ENCODE assay signal across 15 cellular contexts in genomic region chr2:112706947-112707346, GRCh38. TPM values are rescaled to one million over a fixed set of nuclear protein-coding genes. Genes with fewer than 3 reads are reported as not detected.
DNase-seq lines count a peak whose midpoint lies in the region; ATAC-seq and TF ChIP-seq lines count a peak whose summit lies in the region.
"Not testable (repeated sequence)": the region's sequence is repeated elsewhere in the genome, so short reads cannot be mapped to it uniquely, and the experiment has no call there.
"Had no signal": no experiment of that assay in that cellular context is flagged by ENCODE, and none has a peak within 500 bp of the region (broad histone marks: within the 10 kb centered on the region; RNA-seq: fewer than 3 reads in every experiment).

No MANE protein-coding gene starts in this region.

- H4K20me1 ChIP-seq in BLaER1; PC-9 (ENCODE audit: insufficient read depth); mammary epithelial cell (ENCODE audit: insufficient read depth, low read length): not testable (repeated sequence)

- POLR2A ChIA-PET in PC-9 (lab: Charles Lee; ENCODE audit: unreplicated experiment): not testable (repeated sequence)
- POLR2A ChIA-PET in activated CD4-positive, alpha-beta memory T cell treated with anti-CD3 and anti-CD28 coated beads, Interleukin-2, amount 10 ng/mL, durations not matched to agents 7 days and 5 days (lab: Charles Lee): interaction anchor here (0.8 to 6.6 kb wide), 13 partner anchors 15 to 226 kb away, joined by 3 to 50 read pairs (median 7); partner anchors contain the start of genes CKAP2L and SLC20A1

- dilution Hi-C loops in mammary epithelial cell (cut with HindIII; ENCODE audit: low sequenced_read_pairs): not testable (repeated sequence)

- H3K4me3 ChIP-seq in BLaER1; HL-60 (replicated peaks; ENCODE audit: insufficient read depth, low read length); PC-9; mammary epithelial cell (replicated peaks in 1 of 3; ENCODE audit: insufficient read depth in 1 of 3, low read depth in 2 of 3, low read length in 3 of 3); neutrophil (ENCODE audit: low read depth in 1 of 2, low read length in 1 of 2): not testable (repeated sequence)

- H3K9me2 ChIP-seq in PC-9 (ENCODE audit: insufficient read depth): not testable (repeated sequence)

- peaks cover 51% of the 10 kb centered on the region for H3K4me1 ChIP-seq in BLaER1
- peaks cover 10% of the 10 kb centered on the region for H3K4me1 ChIP-seq in PC-9 (replicated peaks; ENCODE audit: insufficient read depth)
- peaks cover 22% of the 10 kb centered on the region for H3K4me1 ChIP-seq in mammary epithelial cell (ENCODE audit: insufficient read depth, low read length)
- peaks cover 37 to 44% of the 10 kb centered on the region in 2 experiments for H3K4me1 ChIP-seq in neutrophil (ENCODE audit: control insufficient read depth in 1 of 2, insufficient read depth in 1 of 2, low read depth in 1 of 2, low read length in 1 of 2)

- not testable (repeated sequence) for H3K9me3 Mint-ChIP-seq in activated CD4-positive, alpha-beta memory T cell treated with anti-CD3 and anti-CD28 coated beads, Interleukin-2, amount 10 ng/mL, durations not matched to agents 7 days and 5 days; activated T-helper 1 cell treated with anti-CD3 and anti-CD28 coated beads, Interleukin-12 subunit alpha, Interleukin-12 subunit beta, Interleukin-2, Interleukin-4 antibody, amounts not matched to agents 30 ng/mL and 10 ng/mL and 1 ng/mL, durations not matched to agents 14 hours and 24 hours and 36 hours; stimulated activated memory B cell treated with anti-CD40 and anti-IgM and Interleukin-4, amounts not matched to agents 10 μg/mL and 1 μg/mL and 100 μg/mL, for 72 hours

- WGBS in mammary epithelial cell (ENCODE audit: low coverage, missing lambda C conversion rate): 93% methylated on average over 7 of the region's 9 CpGs

- peak overlapping the region; percentile 68 for H3K4me2 ChIP-seq in BLaER1
- H3K4me2 ChIP-seq in PC-9: 0 out of 2 replicates have a peak overlapping the region, but pooled peaks have one; percentile 15
- not testable (repeated sequence) for H3K4me2 ChIP-seq in mammary epithelial cell (ENCODE audit: insufficient read depth, low read depth, low read length)

- H3K79me2 ChIP-seq in PC-9 (ENCODE audit: low read depth); mammary epithelial cell (ENCODE audit: insufficient read depth, low read length): not testable (repeated sequence)

- BruUV-seq in PC-9 (replicated peaks; lab: Mats Ljungman, UMichigan); mammary epithelial cell (replicated peaks; lab: Mats Ljungman, UMichigan): not testable (repeated sequence)

- H2AFZ ChIP-seq in PC-9; mammary epithelial cell (ENCODE audit: low read depth, low read length): not testable (repeated sequence)

- not testable (repeated sequence) for TF ChIP-seq CTCF in HL-60 (IDR thresholded peaks at IDR 0.05; ENCODE audit: insufficient read depth, low read length); PC-9 (conservative IDR thresholded peaks at IDR 0.05); mammary epithelial cell (conservative IDR thresholded peaks at IDR 0.05 in 1 of 2, IDR thresholded peaks at IDR 0.05 in 1 of 2; ENCODE audit: extremely low read depth in 1 of 2, insufficient read depth in 1 of 2, low read depth in 1 of 2, low read length in 2 of 2); neutrophil (IDR thresholded peaks at IDR 0.05)

- H3K27me3 ChIP-seq in BLaER1; HL-60 (ENCODE audit: insufficient read depth, poor library complexity, severe bottlenecking); PC-9 (ENCODE audit: insufficient read depth, low read depth); mammary epithelial cell (ENCODE audit: insufficient read depth, low read length); neutrophil: not testable (repeated sequence)

- not testable (repeated sequence) for H3K4me3 Mint-ChIP-seq in activated CD4-positive, alpha-beta memory T cell treated with anti-CD3 and anti-CD28 coated beads, Interleukin-2, amount 10 ng/mL, durations not matched to agents 7 days and 5 days; activated T-helper 1 cell treated with anti-CD3 and anti-CD28 coated beads, Interleukin-12 subunit alpha, Interleukin-12 subunit beta, Interleukin-2, Interleukin-4 antibody, amounts not matched to agents 30 ng/mL and 10 ng/mL and 1 ng/mL, durations not matched to agents 14 hours and 24 hours and 36 hours; stimulated activated memory B cell treated with anti-CD40 and anti-IgM and Interleukin-4, amounts not matched to agents 10 μg/mL and 1 μg/mL and 100 μg/mL, for 72 hours

- H3K9ac ChIP-seq in BLaER1; mammary epithelial cell (ENCODE audit: insufficient read depth, low read length): not testable (repeated sequence)

- CTCF ChIA-PET in PC-9 (lab: Charles Lee): not testable (repeated sequence)
- CTCF ChIA-PET in activated CD4-positive, alpha-beta memory T cell treated with anti-CD3 and anti-CD28 coated beads, Interleukin-2, amount 10 ng/mL, durations not matched to agents 7 days and 5 days (lab: Charles Lee): interaction anchor here (1.3 to 5.4 kb wide), 8 partner anchors 16 to 107 kb away, joined by 3 to 70 read pairs (median 9); no protein-coding TSS in a partner anchor
- CTCF ChIA-PET in mammary epithelial cell (lab: Charles Lee; ENCODE audit: low non-redundant PET): interaction anchor here (0.6 kb wide), 1 partner anchor 15 kb away, joined by 4 read pairs; no protein-coding TSS in a partner anchor

- peaks cover 64% of the 10 kb centered on the region for H3K4me1 Mint-ChIP-seq in activated CD4-positive, alpha-beta memory T cell treated with anti-CD3 and anti-CD28 coated beads, Interleukin-2, amount 10 ng/mL, durations not matched to agents 7 days and 5 days
- H3K4me1 Mint-ChIP-seq in activated T-helper 1 cell treated with anti-CD3 and anti-CD28 coated beads, Interleukin-12 subunit alpha, Interleukin-12 subunit beta, Interleukin-2, Interleukin-4 antibody, amounts not matched to agents 30 ng/mL and 10 ng/mL and 1 ng/mL, durations not matched to agents 14 hours and 24 hours and 36 hours (ENCODE audit: low read depth): peaks cover 72% of the 10 kb centered on the region
- peaks cover 79% of the 10 kb centered on the region for H3K4me1 Mint-ChIP-seq in stimulated activated memory B cell treated with anti-CD40 and anti-IgM and Interleukin-4, amounts not matched to agents 10 μg/mL and 1 μg/mL and 100 μg/mL, for 72 hours

- H3K27ac ChIP-seq in BLaER1, PC-9: not testable (repeated sequence)
- H3K27ac ChIP-seq in HL-60 (replicated peaks) (peak overlapping the region; percentile 66), mammary epithelial cell (ENCODE audit: insufficient read depth, low read depth, low read length) (peak overlapping the region; percentile 53), neutrophil (peak overlapping the region; percentile 95)

- in situ Hi-C loops in mammary epithelial cell (cut with MboI; ENCODE audit: low sequenced_read_pairs in 2 of 2): not testable (repeated sequence)

- not testable (repeated sequence) for H3K9me3 ChIP-seq in BLaER1; PC-9 (ENCODE audit: insufficient read depth, low read depth); mammary epithelial cell (replicated peaks; ENCODE audit: insufficient read depth, low read length); neutrophil

- H3K27ac Mint-ChIP-seq in activated CD4-positive, alpha-beta memory T cell treated with anti-CD3 and anti-CD28 coated beads, Interleukin-2, amount 10 ng/mL, durations not matched to agents 7 days and 5 days: peak overlapping the region; percentile 52
- peak overlapping the region; percentile 24 for H3K27ac Mint-ChIP-seq in activated T-helper 1 cell treated with anti-CD3 and anti-CD28 coated beads, Interleukin-12 subunit alpha, Interleukin-12 subunit beta, Interleukin-2, Interleukin-4 antibody, amounts not matched to agents 30 ng/mL and 10 ng/mL and 1 ng/mL, durations not matched to agents 14 hours and 24 hours and 36 hours
- H3K27ac Mint-ChIP-seq in stimulated activated memory B cell treated with anti-CD40 and anti-IgM and Interleukin-4, amounts not matched to agents 10 μg/mL and 1 μg/mL and 100 μg/mL, for 72 hours: peak overlapping the region; percentile 78

- ATAC-seq in stimulated activated memory B cell treated with anti-CD40 and anti-IgM and Interleukin-4, amounts not matched to agents 10 μg/mL and 1 μg/mL and 100 μg/mL, for 72 hours: not testable (repeated sequence)

- not testable (repeated sequence) for DNase-seq in HL-60 (ENCODE audit: low read depth in 1 of 2, low spot score in 1 of 2); PC-9; activated T-helper 1 cell treated with anti-CD3 and anti-CD28 coated beads, Interleukin-12 subunit alpha, Interleukin-12 subunit beta, Interleukin-2, Interleukin-4 antibody, amounts not matched to agents 30 ng/mL and 10 ng/mL and 1 ng/mL, durations not matched to agents 14 hours and 24 hours and 36 hours (ENCODE audit: low spot score); mammary epithelial cell
- DNase-seq in activated CD4-positive, alpha-beta memory T cell treated with anti-CD3 and anti-CD28 coated beads, Interleukin-2, amount 10 ng/mL, durations not matched to agents 7 days and 5 days: peak; percentile 14

- intact Hi-C loops in PC-9 (cut with micrococcal nuclease; ENCODE audit: unreplicated experiment); mammary epithelial cell (cut with micrococcal nuclease): not testable (repeated sequence)
- intact Hi-C loops in activated T-helper 1 cell treated with anti-CD3 and anti-CD28 coated beads, Interleukin-12 subunit alpha, Interleukin-12 subunit beta, Interleukin-2, Interleukin-4 antibody, amounts not matched to agents 30 ng/mL and 10 ng/mL and 1 ng/mL, durations not matched to agents 14 hours and 24 hours and 36 hours (cut with micrococcal nuclease): loop anchor here (1.0 to 2.0 kb wide), 3 partner anchors 76 to 450 kb away; no protein-coding TSS in a partner anchor

- not testable (repeated sequence) for H3K36me3 Mint-ChIP-seq in activated CD4-positive, alpha-beta memory T cell treated with anti-CD3 and anti-CD28 coated beads, Interleukin-2, amount 10 ng/mL, durations not matched to agents 7 days and 5 days (ENCODE audit: low read depth); activated T-helper 1 cell treated with anti-CD3 and anti-CD28 coated beads, Interleukin-12 subunit alpha, Interleukin-12 subunit beta, Interleukin-2, Interleukin-4 antibody, amounts not matched to agents 30 ng/mL and 10 ng/mL and 1 ng/mL, durations not matched to agents 14 hours and 24 hours and 36 hours (ENCODE audit: low read depth); stimulated activated memory B cell treated with anti-CD40 and anti-IgM and Interleukin-4, amounts not matched to agents 10 μg/mL and 1 μg/mL and 100 μg/mL, for 72 hours

- not testable (repeated sequence) for H3F3A ChIP-seq in PC-9 (ENCODE audit: insufficient read depth, low read depth)

- H3K27me3 Mint-ChIP-seq in activated CD4-positive, alpha-beta memory T cell treated with anti-CD3 and anti-CD28 coated beads, Interleukin-2, amount 10 ng/mL, durations not matched to agents 7 days and 5 days; activated T-helper 1 cell treated with anti-CD3 and anti-CD28 coated beads, Interleukin-12 subunit alpha, Interleukin-12 subunit beta, Interleukin-2, Interleukin-4 antibody, amounts not matched to agents 30 ng/mL and 10 ng/mL and 1 ng/mL, durations not matched to agents 14 hours and 24 hours and 36 hours (ENCODE audit: insufficient read depth); stimulated activated memory B cell treated with anti-CD40 and anti-IgM and Interleukin-4, amounts not matched to agents 10 μg/mL and 1 μg/mL and 100 μg/mL, for 72 hours: not testable (repeated sequence)

- H3K36me3 ChIP-seq in BLaER1; PC-9 (ENCODE audit: low read depth); mammary epithelial cell (ENCODE audit: insufficient read depth, low read length); neutrophil: not testable (repeated sequence)

RNA-seq across cellular contexts. Expression of gene NT5DC4, which starts 13.9 kb away (rescaled TPM):
- 6.1 and 6.5 TPM in 2 replicates for total RNA-seq in PC-9 (2021)
- total RNA-seq in activated CD4-positive, alpha-beta memory T cell treated with anti-CD3 and anti-CD28 coated beads, Interleukin-2, amount 10 ng/mL, durations not matched to agents 7 days and 5 days: not detected
- not detected in 2 replicates for total RNA-seq in activated T-helper 1 cell treated with anti-CD3 and anti-CD28 coated beads, Interleukin-12 subunit alpha, Interleukin-12 subunit beta, Interleukin-2, Interleukin-4 antibody, amounts not matched to agents 30 ng/mL and 10 ng/mL and 1 ng/mL, durations not matched to agents 14 hours and 24 hours and 36 hours
- 1 to 10 TPM; 1.2 to 1.4 TPM for total RNA-seq in mammary epithelial cell
- polyA plus RNA-seq in mammary epithelial cell: 0.07 TPM
- polyA minus RNA-seq in mammary epithelial cell: not detected
- total RNA-seq: CD4-positive, CD25-positive, alpha-beta regulatory T cell; CD8-positive, alpha-beta memory T cell; G401; H1; H9 had no signal
- polyA plus RNA-seq: A549; BJ; CD4-positive, CD25-positive, alpha-beta regulatory T cell; CD8-positive, alpha-beta memory T cell; H1 had no signal

RNA-seq across cellular contexts. Expression of gene CKAP2L, which starts 57.5 kb away (rescaled TPM):
- 17.7 and 28.7 TPM in 2 replicates for total RNA-seq in PC-9 (2021)
- total RNA-seq in activated CD4-positive, alpha-beta memory T cell treated with anti-CD3 and anti-CD28 coated beads, Interleukin-2, amount 10 ng/mL, durations not matched to agents 7 days and 5 days: 10 to 100 TPM; 63.3 to 66.3 TPM
- 20.9 and 21.2 TPM in 2 replicates for total RNA-seq in activated T-helper 1 cell treated with anti-CD3 and anti-CD28 coated beads, Interleukin-12 subunit alpha, Interleukin-12 subunit beta, Interleukin-2, Interleukin-4 antibody, amounts not matched to agents 30 ng/mL and 10 ng/mL and 1 ng/mL, durations not matched to agents 14 hours and 24 hours and 36 hours
- total RNA-seq in mammary epithelial cell: 10 to 100 TPM in 1 of 2 donors, under 1 TPM in 1; 0.83 to 32.7 TPM
- 15.1 TPM for polyA plus RNA-seq in mammary epithelial cell
- polyA minus RNA-seq in mammary epithelial cell: 18.2 TPM
- polyA plus RNA-seq: CD8-positive, alpha-beta memory T cell had no signal

Comparison
In these comparisons a context has a peak if more than half of its experiments do, and no peak if none do; other contexts are left out.
1. H3K27ac Mint-ChIP-seq: peak in every context shown above with its lines; median percentile 78 in stimulated activated memory B cell treated with anti-CD40 and anti-IgM and Interleukin-4, amounts not matched to agents 10 μg/mL and 1 μg/mL and 100 μg/mL, for 72 hours; 52 in activated CD4-positive, alpha-beta memory T cell treated with anti-CD3 and anti-CD28 coated beads, Interleukin-2, amount 10 ng/mL, durations not matched to agents 7 days and 5 days; 24 in activated T-helper 1 cell treated with anti-CD3 and anti-CD28 coated beads, Interleukin-12 subunit alpha, Interleukin-12 subunit beta, Interleukin-2, Interleukin-4 antibody, amounts not matched to agents 30 ng/mL and 10 ng/mL and 1 ng/mL, durations not matched to agents 14 hours and 24 hours and 36 hours.